12 cellular contexts compared by ENCODE assay signal in the genomic region with DNA sequence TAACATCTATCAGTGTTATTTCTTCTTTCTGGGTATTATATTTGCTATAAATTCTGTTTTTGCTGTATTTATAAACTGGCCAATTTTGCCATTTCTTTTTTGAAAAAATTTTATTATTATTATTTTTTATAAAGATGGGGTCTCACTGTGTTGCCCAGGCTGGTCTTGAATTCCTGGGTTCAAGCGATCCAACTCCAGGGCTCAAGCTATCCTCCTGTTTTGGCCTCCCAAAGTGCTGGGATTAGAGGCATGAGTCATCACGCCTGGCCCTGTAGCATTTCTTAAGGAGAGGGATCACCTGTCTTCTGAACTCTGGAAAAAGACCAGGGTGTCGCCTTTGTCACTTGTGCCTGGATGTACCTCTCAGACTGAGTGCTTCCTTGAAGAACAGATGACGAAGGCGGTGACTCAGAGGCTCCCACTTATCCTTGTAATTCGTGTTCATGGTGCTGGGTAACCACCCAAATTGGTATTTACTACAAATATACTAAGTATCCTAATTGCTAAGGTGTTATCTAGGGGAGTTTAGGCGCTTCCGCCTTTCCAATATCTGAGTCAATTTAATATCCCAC. TPM values are rescaled to one million over a fixed set of nuclear protein-coding genes. Genes with fewer than 3 reads are reported as not detected.
DNase-seq lines count a peak whose midpoint lies in the region; ATAC-seq and TF ChIP-seq lines count a peak whose summit lies in the region.
"Had no signal": no experiment of that assay in that cellular context is flagged by ENCODE, and none has a peak within 500 bp of the region (broad histone marks: within the 10 kb centered on the region; RNA-seq: fewer than 3 reads in every experiment).

No MANE protein-coding gene starts in this region.

- intact Hi-C loops in colonic mucosa (cut with DNase I), result no loop called here

- no peak overlapping the region for H3K9ac ChIP-seq in colonic mucosa (ENCODE audit: low read depth in 2 of 2, low read length in 2 of 2)

- H3K27ac ChIP-seq in CD4-positive, CD25-positive, alpha-beta regulatory T cell (ENCODE audit: insufficient read depth, low read length, poor library complexity, severe bottlenecking), result no peak overlapping the region
- H3K27ac ChIP-seq in colonic mucosa (peak overlapping the region; percentile 76), brain microvascular endothelial cell (no peak overlapping the region)

- in situ Hi-C loops in brain microvascular endothelial cell (cut with HindIII; ENCODE audit: low pct_ligation_motif_present, low sequenced_read_pairs), result no loop called here

- TF ChIP-seq CTCF in colonic mucosa (IDR thresholded peaks at IDR 0.05), result no peak
- no peak for TF ChIP-seq CTCF in omental fat pad (IDR thresholded peaks at IDR 0.05)
- no peak for TF ChIP-seq CTCF in brain microvascular endothelial cell (IDR thresholded peaks at IDR 0.05; ENCODE audit: low read depth, low read length, missing control alignments)

- no peaks in the 10 kb centered on the region for H3K9me3 Mint-ChIP-seq in CD4-positive, CD25-positive, alpha-beta regulatory T cell

- peaks cover 34% of the 10 kb centered on the region for H3K4me1 ChIP-seq in CD4-positive, CD25-positive, alpha-beta regulatory T cell (ENCODE audit: control insufficient read depth, insufficient read depth, low read length, poor library complexity, severe bottlenecking)
- H3K4me1 ChIP-seq in colonic mucosa, result peaks cover 3% of the 10 kb centered on the region

- peak overlapping the region in 1 of 3 donors; percentile 71 for H3K27ac Mint-ChIP-seq in CD4-positive, CD25-positive, alpha-beta regulatory T cell
- H3K27ac Mint-ChIP-seq: activated CD8-positive, alpha-beta memory T cell treated with anti-CD3 and anti-CD28 coated beads, Interleukin-2, amount 10 ng/mL, durations not matched to agents 7 days and 5 days had no signal

- H3K36me3 Mint-ChIP-seq in CD4-positive, CD25-positive, alpha-beta regulatory T cell, result no peaks in the 10 kb centered on the region
- H3K36me3 Mint-ChIP-seq: activated CD8-positive, alpha-beta memory T cell treated with anti-CD3 and anti-CD28 coated beads, Interleukin-2, amount 10 ng/mL, durations not matched to agents 7 days and 5 days had no signal

- no peaks in the 10 kb centered on the region for H3K27me3 ChIP-seq in CD4-positive, CD25-positive, alpha-beta regulatory T cell (ENCODE audit: control insufficient read depth, insufficient read depth, low read length)
- H3K27me3 ChIP-seq in colonic mucosa, result no peaks in the 10 kb centered on the region
- H3K27me3 ChIP-seq in brain microvascular endothelial cell (replicated peaks), result no peaks in the 10 kb centered on the region

- H3K27me3 Mint-ChIP-seq in CD4-positive, CD25-positive, alpha-beta regulatory T cell, result peaks cover 12% of the 10 kb centered on the region

- no peaks in the 10 kb centered on the region for H3K36me3 ChIP-seq in CD4-positive, CD25-positive, alpha-beta regulatory T cell (ENCODE audit: control insufficient read depth, insufficient read depth, low read length)
- H3K36me3 ChIP-seq in colonic mucosa, result no peaks in the 10 kb centered on the region
- H3K36me3 ChIP-seq in brain microvascular endothelial cell (replicated peaks), result no peaks in the 10 kb centered on the region

- peaks cover 8 to 29% (median 15%) of the 10 kb centered on the region in 4 donors for H3K4me1 Mint-ChIP-seq in CD4-positive, CD25-positive, alpha-beta regulatory T cell

- H3K4me3 ChIP-seq in CD4-positive, CD25-positive, alpha-beta regulatory T cell (ENCODE audit: low read depth, low read length), result no peak overlapping the region
- H3K4me3 ChIP-seq in colonic mucosa (no peak overlapping the region), brain microvascular endothelial cell (ENCODE audit: low read depth, low read length) (no peak overlapping the region)

- H3K9me3 ChIP-seq in CD4-positive, CD25-positive, alpha-beta regulatory T cell (ENCODE audit: control insufficient read depth in 2 of 2, low read length in 2 of 2), result no peaks in the 10 kb centered on the region
- no peaks in the 10 kb centered on the region for H3K9me3 ChIP-seq in colonic mucosa

- ATAC-seq in CD4-positive, CD25-positive, alpha-beta regulatory T cell (ENCODE audit: low read depth in 2 of 2), result no peak
- ATAC-seq in GM21360 (IDR thresholded peaks at IDR 0.05; ENCODE audit: unreplicated experiment) (no peak), omental fat pad (ENCODE audit: low FRiP score) (no peak), HG03457 (IDR thresholded peaks at IDR 0.05; ENCODE audit: unreplicated experiment) (no peak)
- ATAC-seq: activated CD8-positive, alpha-beta memory T cell treated with anti-CD3 and anti-CD28 coated beads, Interleukin-2, amount 10 ng/mL, durations not matched to agents 7 days and 5 days had no signal

- peak overlapping the region in 3 of 4 donors; percentile 13 to 97 (median 65) for H3K4me3 Mint-ChIP-seq in CD4-positive, CD25-positive, alpha-beta regulatory T cell
- H3K4me3 Mint-ChIP-seq: activated CD8-positive, alpha-beta memory T cell treated with anti-CD3 and anti-CD28 coated beads, Interleukin-2, amount 10 ng/mL, durations not matched to agents 7 days and 5 days had no signal

- DNase-seq in CD4-positive, CD25-positive, alpha-beta regulatory T cell, result no peak
- DNase-seq in HT1080 (ENCODE audit: low read depth) (peak; percentile 22), colonic mucosa (peak; percentile 80), mucosa of gallbladder (ENCODE audit: low spot score) (peak; percentile 88), omental fat pad (ENCODE audit: low spot score) (no peak), brain microvascular endothelial cell (no peak)
- DNase-seq: activated CD8-positive, alpha-beta memory T cell treated with anti-CD3 and anti-CD28 coated beads, Interleukin-2, amount 10 ng/mL, durations not matched to agents 7 days and 5 days; activated gamma-delta T cell; KBM-7; NCI-H1436 had no signal

RNA-seq across cellular contexts. Expression of a gene that starts 2.4 kb away (rescaled TPM):
- 0.37 TPM for total RNA-seq in CD4-positive, CD25-positive, alpha-beta regulatory T cell
- 1 to 10 TPM in 1 of 4 donors, under 1 TPM in 1, not detected in 2; 0.37 to 1.2 TPM for polyA plus RNA-seq in CD4-positive, CD25-positive, alpha-beta regulatory T cell
- 1.6 and 2.4 TPM in 2 replicates for total RNA-seq in HT1080 (2014; rRNA removed; shearing (Covaris generic))
- polyA plus RNA-seq in HT1080 (2015; cell fraction: cytosol; rRNA removed), result 0.10 TPM in 2 replicates
- polyA plus RNA-seq in HT1080 (2015; cell fraction: nucleus; rRNA removed), result 3.9 TPM in 2 replicates
- total RNA-seq in colonic mucosa (100 to 1,000 TPM; 118 to 148 TPM), mucosa of gallbladder (91.9 TPM), omental fat pad (10 to 100 TPM in 2 of 4 donors, 1 to 10 TPM in 1, under 1 TPM in 1; 0.32 to 44.6 (median 8.0) TPM)

RNA-seq across cellular contexts. Expression of a gene that starts 31.3 kb away (rescaled TPM):
- 13.6 TPM for total RNA-seq in CD4-positive, CD25-positive, alpha-beta regulatory T cell
- 10 to 100 TPM; 10.2 to 13.6 (median 12.1) TPM for polyA plus RNA-seq in CD4-positive, CD25-positive, alpha-beta regulatory T cell
- 7.2 and 9.3 TPM in 2 replicates for total RNA-seq in HT1080 (2014; rRNA removed; shearing (Covaris generic))
- 13.7 and 13.8 TPM in 2 replicates for polyA plus RNA-seq in HT1080 (2015; cell fraction: cytosol; rRNA removed)
- 17.0 and 18.5 TPM in 2 replicates for polyA plus RNA-seq in HT1080 (2015; cell fraction: nucleus; rRNA removed)
- total RNA-seq in colonic mucosa (10 to 100 TPM; 25.5 to 40.6 TPM), mucosa of gallbladder (16.5 TPM), omental fat pad (10 to 100 TPM in 1 of 4 donors, 1 to 10 TPM in 3; 5.0 to 12.8 (median 7.7) TPM)

RNA-seq across cellular contexts. Expression of a gene that starts 49.5 kb away (rescaled TPM):
- total RNA-seq in CD4-positive, CD25-positive, alpha-beta regulatory T cell, result 141 TPM
- polyA plus RNA-seq in CD4-positive, CD25-positive, alpha-beta regulatory T cell, result 10 to 100 TPM in 1 of 4 donors, 1 to 10 TPM in 3; 5.2 to 10.0 (median 5.9) TPM
- total RNA-seq in HT1080 (2014; rRNA removed; shearing (Covaris generic)), result 13.0 and 27.6 TPM in 2 replicates
- 16.6 and 17.9 TPM in 2 replicates for polyA plus RNA-seq in HT1080 (2015; cell fraction: cytosol; rRNA removed)
- polyA plus RNA-seq in HT1080 (2015; cell fraction: nucleus; rRNA removed), result 80.1 and 88.9 TPM in 2 replicates
- total RNA-seq in colonic mucosa (10 to 100 TPM; 49.6 to 50.0 TPM), mucosa of gallbladder (108 TPM), omental fat pad (10 to 100 TPM; 32.9 to 60.8 (median 40.1) TPM)

Comparison
In these comparisons a context has a peak if more than half of its experiments do, and no peak if none do; other contexts are left out.
1. DNase-seq: peak in HT1080 (single experiment), colonic mucosa (single experiment) and mucosa of gallbladder (single experiment); none in CD4-positive, CD25-positive, alpha-beta regulatory T cell (0 of 3), omental fat pad (single experiment) and brain microvascular endothelial cell (single experiment).